In the genomic region with DNA sequence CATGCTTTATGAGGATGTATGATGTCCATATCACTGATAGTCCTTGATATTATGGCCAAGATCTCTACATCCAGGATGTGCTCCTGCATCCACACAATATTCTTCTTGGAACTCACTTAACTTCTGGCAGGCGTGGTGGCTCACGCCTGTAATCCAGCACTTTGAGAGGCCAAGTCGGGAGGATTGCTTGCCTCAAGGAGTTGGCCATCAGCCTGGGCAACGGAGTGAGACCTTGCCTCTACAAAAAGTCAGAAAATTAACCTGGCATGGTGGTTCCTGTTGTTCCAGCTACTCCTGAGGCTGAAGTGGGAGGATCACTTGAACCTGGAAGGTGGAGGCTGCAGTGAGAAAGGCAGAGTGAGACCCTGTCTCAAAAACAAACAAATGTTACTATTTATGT, we compare ENCODE assay signal across 1 cellular context.
TF ChIP-seq lines count a peak whose summit lies in the region.

No MANE protein-coding gene starts in this region.

TF ChIP-seq in HepG2, 621 proteins besides CTCF, POLR2A, EP300 and RAD21:
- TF ChIP-seq ZSCAN9 (CRISPR knock-in tag; IDR thresholded peaks at IDR 0.05; ENCODE audit: borderline replicate concordance), result no peak
- TF ChIP-seq, protein P1, sequence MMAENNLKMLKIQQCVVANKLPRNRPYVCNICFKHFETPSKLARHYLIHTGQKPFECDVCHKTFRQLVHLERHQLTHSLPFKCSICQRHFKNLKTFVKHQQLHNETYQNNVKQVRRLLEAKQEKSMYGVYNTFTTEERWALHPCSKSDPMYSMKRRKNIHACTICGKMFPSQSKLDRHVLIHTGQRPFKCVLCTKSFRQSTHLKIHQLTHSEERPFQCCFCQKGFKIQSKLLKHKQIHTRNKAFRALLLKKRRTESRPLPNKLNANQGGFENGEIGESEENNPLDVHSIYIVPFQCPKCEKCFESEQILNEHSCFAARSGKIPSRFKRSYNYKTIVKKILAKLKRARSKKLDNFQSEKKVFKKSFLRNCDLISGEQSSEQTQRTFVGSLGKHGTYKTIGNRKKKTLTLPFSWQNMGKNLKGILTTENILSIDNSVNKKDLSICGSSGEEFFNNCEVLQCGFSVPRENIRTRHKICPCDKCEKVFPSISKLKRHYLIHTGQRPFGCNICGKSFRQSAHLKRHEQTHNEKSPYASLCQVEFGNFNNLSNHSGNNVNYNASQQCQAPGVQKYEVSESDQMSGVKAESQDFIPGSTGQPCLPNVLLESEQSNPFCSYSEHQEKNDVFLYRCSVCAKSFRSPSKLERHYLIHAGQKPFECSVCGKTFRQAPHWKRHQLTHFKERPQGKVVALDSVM (CRISPR knock-in tag; IDR thresholded peaks at IDR 0.05), result peak; percentile 37; the same call in 1 of the 2 replicates
